1 cellular context compared by ENCODE assay signal in genomic region chr9:127450831-127451680, GRCh38.
TF ChIP-seq lines count a peak whose summit lies in the region.

Gene LRSAM1 (plus strand): TSS chr9:127451510. CDS start chr9:127454528, 3,018 bp downstream.
Gene RPL12 (minus strand): TSS chr9:127451406. CDS start chr9:127451317, 89 bp downstream.

TF ChIP-seq in HepG2, 621 proteins besides CTCF, POLR2A, EP300 and RAD21 (continued from another document and continues in another):
- TF ChIP-seq ZNF646 (CRISPR knock-in tag; IDR thresholded peaks at IDR 0.05) (no peak), TFDP1 (CRISPR knock-in tag; IDR thresholded peaks at IDR 0.05; ENCODE audit: borderline replicate concordance) (peak; percentile 55; the same call in 1 of the 2 replicates), FOSL2 (CRISPR knock-in tag; IDR thresholded peaks at IDR 0.05) (peak; percentile 41; the same call in 1 of the 2 replicates), ZNF20 (CRISPR knock-in tag; IDR thresholded peaks at IDR 0.05) (no peak), ZNF790 (CRISPR knock-in tag; IDR thresholded peaks at IDR 0.05; ENCODE audit: borderline replicate concordance) (peak; percentile 73; the same call in 1 of the 2 replicates), IKZF1 (IDR thresholded peaks at IDR 0.05) (no peak), IRF2 (CRISPR knock-in tag; IDR thresholded peaks at IDR 0.05) (peak; percentile 95), ZNF329 (CRISPR knock-in tag; IDR thresholded peaks at IDR 0.05; ENCODE audit: low read depth) (no peak; the same call in 1 of the 2 replicates), KDM1A (CRISPR knock-in tag; IDR thresholded peaks at IDR 0.05) (no peak), ISL2 (CRISPR knock-in tag; IDR thresholded peaks at IDR 0.05) (peak; percentile 79), ZNF530 (CRISPR knock-in tag; IDR thresholded peaks at IDR 0.05; ENCODE audit: low read depth) (no peak), MYPOP (CRISPR knock-in tag; IDR thresholded peaks at IDR 0.05) (peak; percentile 90), XRCC5 (optimal IDR thresholded peaks at IDR 0.05; ENCODE audit: low read length) (no peak), ZFP36L2 (CRISPR knock-in tag; IDR thresholded peaks at IDR 0.05) (no peak), CREB3 (CRISPR knock-in tag; IDR thresholded peaks at IDR 0.05) (0 out of 2 replicates have a peak, but pooled peaks have one; percentile 40), ARID3A (IDR thresholded peaks at IDR 0.05; ENCODE audit: low read depth, low read length) (no peak), MBD4 (IDR thresholded peaks at IDR 0.05; ENCODE audit: borderline replicate concordance, low read length) (no peak), ATF4 (CRISPR knock-in tag; IDR thresholded peaks at IDR 0.05) (peak in 1 of 2 experiments; percentile 75; a peak in 2 of 4 replicates), ARHGAP35 (CRISPR knock-in tag; IDR thresholded peaks at IDR 0.05; ENCODE audit: borderline replicate concordance) (peak; percentile 46; the same call in 1 of the 2 replicates), ZBTB20 (CRISPR knock-in tag; IDR thresholded peaks at IDR 0.05; ENCODE audit: borderline replicate concordance, low read depth) (no peak; the same call in 1 of the 2 replicates), RBAK (CRISPR knock-in tag; IDR thresholded peaks at IDR 0.05) (no peak), SOX6 (IDR thresholded peaks at IDR 0.05) (no peak), SOX6 (CRISPR knock-in tag; IDR thresholded peaks at IDR 0.05) (peak; percentile 59), ZBTB42 (CRISPR knock-in tag; IDR thresholded peaks at IDR 0.05) (0 out of 2 replicates have a peak, but pooled peaks have one; percentile 56), TOE1 (CRISPR knock-in tag; IDR thresholded peaks at IDR 0.05) (no peak), RELA (CRISPR knock-in tag; IDR thresholded peaks at IDR 0.05) (0 out of 2 replicates have a peak, but pooled peaks have one; percentile 58), ZNF264 (CRISPR knock-in tag; IDR thresholded peaks at IDR 0.05) (0 out of 2 replicates have a peak, but pooled peaks have one; percentile 75), CEBPZ (IDR thresholded peaks at IDR 0.05; ENCODE audit: low read length) (no peak), BCL6 (CRISPR knock-in tag; IDR thresholded peaks at IDR 0.05) (peak; percentile 45), ESRRA (CRISPR knock-in tag; IDR thresholded peaks at IDR 0.05; ENCODE audit: low read depth) (no peak; the same call in 1 of the 2 replicates), ZNF572 (CRISPR knock-in tag; IDR thresholded peaks at IDR 0.05) (no peak), ZNF207 (IDR thresholded peaks at IDR 0.05; ENCODE audit: borderline replicate concordance) (no peak), SMARCE1 (IDR thresholded peaks at IDR 0.05; ENCODE audit: borderline replicate concordance) (no peak), KLF16 (CRISPR knock-in tag; IDR thresholded peaks at IDR 0.05) (peak in 1 of 2 experiments; percentile 73; a peak in 2 of 4 replicates), MLXIP (CRISPR knock-in tag; IDR thresholded peaks at IDR 0.05; ENCODE audit: borderline replicate concordance) (no peak), PRDM15 (CRISPR knock-in tag; IDR thresholded peaks at IDR 0.05) (no peak)
